In genomic region chr20:45341939-45342862, GRCh38 we compare ENCODE assay signal across 7 cellular contexts. TPM values are rescaled to one million over a fixed set of nuclear protein-coding genes. Genes with fewer than 3 reads are reported as not detected.
DNase-seq lines count a peak whose midpoint lies in the region; ATAC-seq and TF ChIP-seq lines count a peak whose summit lies in the region.

No MANE protein-coding gene starts in this region.

- H3K4me3 Mint-ChIP-seq in activated T-helper 2 cell treated with anti-CD3 and anti-CD28 coated beads, Interferon-gamma antibody, Interleukin-2, Interleukin-4, amounts not matched to agents 10 μg/mL and 5 μg/mL and 100 μg/mL, durations not matched to agents 14 hours and 24 hours and 36 hours (ENCODE audit: low read depth) = peak overlapping the region; percentile 5

- no peaks in the 10 kb centered on the region for H3K27me3 Mint-ChIP-seq in activated T-helper 2 cell treated with anti-CD3 and anti-CD28 coated beads, Interferon-gamma antibody, Interleukin-2, Interleukin-4, amounts not matched to agents 10 μg/mL and 5 μg/mL and 100 μg/mL, durations not matched to agents 14 hours and 24 hours and 36 hours (ENCODE audit: low read depth)

- H3K27me3 ChIP-seq in HUES64 (ENCODE audit: insufficient read depth, low read length) (no peaks in the 10 kb centered on the region), heart right ventricle (no peaks in the 10 kb centered on the region), psoas muscle (ENCODE audit: insufficient read depth in 3 of 3, low read length in 2 of 3) (no peaks in the 10 kb centered on the region)

- intact Hi-C loops in activated T-helper 2 cell treated with anti-CD3 and anti-CD28 coated beads, Interferon-gamma antibody, Interleukin-2, Interleukin-4, amounts not matched to agents 10 μg/mL and 5 μg/mL and 100 μg/mL, durations not matched to agents 14 hours and 24 hours and 36 hours (cut with micrococcal nuclease) = no loop called here
- intact Hi-C loops in heart right ventricle (cut with DNase I) = loop anchor here in 4 of 10 donors (1.0 to 2.0 kb wide), 2 partner anchors 16 to 17 kb away; no protein-coding TSS in a partner anchor
- intact Hi-C loops in psoas muscle (cut with DNase I) = loop anchor here in 1 of 2 donors (10.0 kb wide), 1 partner anchor 1137 kb away; no protein-coding TSS in a partner anchor

- WGBS in HUES64 = 6% methylated on average over 16 of the region's 16 CpGs
- 19 to 22% methylated on average over 16 of the region's 16 CpGs for WGBS in heart right ventricle, 2 donors
- WGBS in psoas muscle, 3 donors = 15 to 17% (median 17%) methylated on average over 16 of the region's 16 CpGs

- H3K9ac ChIP-seq in HUES64 (ENCODE audit: low read depth, low read length) = peak overlapping the region; percentile 72

- H3K4me1 ChIP-seq in HUES64 (ENCODE audit: insufficient read depth, low read length) = peaks cover 92% of the 10 kb centered on the region
- H3K4me1 ChIP-seq in heart right ventricle = peaks cover 11 to 100% (median 88%) of the 10 kb centered on the region in 9 donors
- H3K4me1 ChIP-seq in psoas muscle = peaks cover 79% of the 10 kb centered on the region

- H3K4me3 ChIP-seq in HUES64 (ENCODE audit: low read length) (peak overlapping the region; percentile 45), heart right ventricle (peak overlapping the region in 6 of 10 donors; percentile 9 to 33 (median 27)), psoas muscle (peak overlapping the region; percentile 79)

- H3K27ac ChIP-seq in HUES64 (ENCODE audit: low read depth, low read length) (peak overlapping the region; percentile 96), heart right ventricle (peak overlapping the region; percentile 83 to 97 (median 94)), psoas muscle (peak overlapping the region; percentile 94)

- H3K9me3 ChIP-seq in HUES64 (ENCODE audit: insufficient read depth, low read depth, low read length) (no peaks in the 10 kb centered on the region), heart right ventricle (no peaks in the 10 kb centered on the region), psoas muscle (no peaks in the 10 kb centered on the region)

- TF ChIP-seq CTCF in heart right ventricle (IDR thresholded peaks at IDR 0.05) (no peak), psoas muscle (IDR thresholded peaks at IDR 0.05) (no peak)

- peaks cover 72% of the 10 kb centered on the region for H3K36me3 Mint-ChIP-seq in activated T-helper 2 cell treated with anti-CD3 and anti-CD28 coated beads, Interferon-gamma antibody, Interleukin-2, Interleukin-4, amounts not matched to agents 10 μg/mL and 5 μg/mL and 100 μg/mL, durations not matched to agents 14 hours and 24 hours and 36 hours (ENCODE audit: low read depth)

- peak; percentile 69 to 86 (median 78) for ATAC-seq in heart right ventricle
- ATAC-seq in psoas muscle = peak; percentile 50 to 65 (median 58)

- DNase-seq in activated T-helper 2 cell treated with anti-CD3 and anti-CD28 coated beads, Interferon-gamma antibody, Interleukin-2, Interleukin-4, amounts not matched to agents 10 μg/mL and 5 μg/mL and 100 μg/mL, durations not matched to agents 14 hours and 24 hours and 36 hours (ENCODE audit: low spot score) = no peak
- DNase-seq in heart right ventricle (peak; percentile 63 to 79), psoas muscle (peak; percentile 73 to 83), activated T-cell treated with anti-CD3 and anti-CD28 coated beads for 4 hours (no peak), NCI-H2171 (lab: John Stamatoyannopoulos, UW) (no peak), CD1c-positive myeloid dendritic cell (ENCODE audit: extremely low spot score) (no peak)

- H3K9me3 Mint-ChIP-seq in activated T-helper 2 cell treated with anti-CD3 and anti-CD28 coated beads, Interferon-gamma antibody, Interleukin-2, Interleukin-4, amounts not matched to agents 10 μg/mL and 5 μg/mL and 100 μg/mL, durations not matched to agents 14 hours and 24 hours and 36 hours = no peaks in the 10 kb centered on the region

- H3K36me3 ChIP-seq in HUES64 (ENCODE audit: insufficient read depth, low read length) (peaks cover 8% of the 10 kb centered on the region; the same call in 1 of the 2 replicates), heart right ventricle (peaks cover 0 to 6% (median 0%) of the 10 kb centered on the region in 9 donors), psoas muscle (ENCODE audit: insufficient read depth in 1 of 2, low read depth in 1 of 2) (peaks cover 0 to 13% of the 10 kb centered on the region in 2 donors)

- H3K4me1 Mint-ChIP-seq in activated T-helper 2 cell treated with anti-CD3 and anti-CD28 coated beads, Interferon-gamma antibody, Interleukin-2, Interleukin-4, amounts not matched to agents 10 μg/mL and 5 μg/mL and 100 μg/mL, durations not matched to agents 14 hours and 24 hours and 36 hours (ENCODE audit: low read depth) = peaks cover 52% of the 10 kb centered on the region

- no peak overlapping the region for H3K27ac Mint-ChIP-seq in activated T-helper 2 cell treated with anti-CD3 and anti-CD28 coated beads, Interferon-gamma antibody, Interleukin-2, Interleukin-4, amounts not matched to agents 10 μg/mL and 5 μg/mL and 100 μg/mL, durations not matched to agents 14 hours and 24 hours and 36 hours

RNA-seq across cellular contexts. Expression of gene SDC4, which starts 6.0 kb away (rescaled TPM):
- 33.6 TPM for polyA plus RNA-seq in HUES64 (2013, experiment 1 of 2)
- 34.7 TPM for polyA plus RNA-seq in HUES64 (2013, experiment 2 of 2)
- total RNA-seq in activated T-helper 2 cell treated with anti-CD3 and anti-CD28 coated beads, Interferon-gamma antibody, Interleukin-2, Interleukin-4, amounts not matched to agents 10 μg/mL and 5 μg/mL and 100 μg/mL, durations not matched to agents 14 hours and 24 hours and 36 hours = 133 and 136 TPM in 2 replicates
- total RNA-seq in heart right ventricle = 100 to 1,000 TPM in 5 of 10 donors, 10 to 100 TPM in 5; 66.9 to 161 (median 102) TPM
- polyA plus RNA-seq in heart right ventricle = 10 to 100 TPM; 48.4 to 64.5 TPM
- total RNA-seq in psoas muscle = 100 to 1,000 TPM in 2 of 4 donors, 10 to 100 TPM in 2; 32.2 to 283 (median 161) TPM
- 100 to 1,000 TPM in 1 of 3 donors, 10 to 100 TPM in 2; 41.6 to 323 (median 63.9) TPM for polyA plus RNA-seq in psoas muscle

RNA-seq across cellular contexts. Expression of gene SYS1, which starts 20.8 kb away (rescaled TPM):
- polyA plus RNA-seq in HUES64 (2013, experiment 1 of 2) = 13.1 TPM
- 11.8 TPM for polyA plus RNA-seq in HUES64 (2013, experiment 2 of 2)
- 16.8 and 20.1 TPM in 2 replicates for total RNA-seq in activated T-helper 2 cell treated with anti-CD3 and anti-CD28 coated beads, Interferon-gamma antibody, Interleukin-2, Interleukin-4, amounts not matched to agents 10 μg/mL and 5 μg/mL and 100 μg/mL, durations not matched to agents 14 hours and 24 hours and 36 hours
- total RNA-seq in heart right ventricle (10 to 100 TPM; 13.9 to 27.9 (median 18.2) TPM), psoas muscle (10 to 100 TPM; 17.1 to 29.6 (median 22.9) TPM)
- polyA plus RNA-seq in heart right ventricle (10 to 100 TPM; 11.7 to 34.5 TPM), psoas muscle (10 to 100 TPM; 40.9 to 73.3 (median 58.1) TPM)

RNA-seq across cellular contexts. Expression of gene MATN4, which starts 34.1 kb away (rescaled TPM):
- 0.15 TPM for polyA plus RNA-seq in HUES64 (2013, experiment 1 of 2)
- polyA plus RNA-seq in HUES64 (2013, experiment 2 of 2) = not detected
- total RNA-seq in activated T-helper 2 cell treated with anti-CD3 and anti-CD28 coated beads, Interferon-gamma antibody, Interleukin-2, Interleukin-4, amounts not matched to agents 10 μg/mL and 5 μg/mL and 100 μg/mL, durations not matched to agents 14 hours and 24 hours and 36 hours = 0.39 and 0.64 TPM in 2 replicates
- under 1 TPM in 2 of 10 donors, not detected in 8; 0.24 to 0.28 TPM for total RNA-seq in heart right ventricle
- polyA plus RNA-seq in heart right ventricle = under 1 TPM in 1 of 2 donors, not detected in 1; 0.06 TPM
- total RNA-seq in psoas muscle = not detected
- polyA plus RNA-seq in psoas muscle = not detected

RNA-seq across cellular contexts. Expression of gene RBPJL, which starts 35.6 kb away (rescaled TPM):
- polyA plus RNA-seq in HUES64 (2013, experiment 1 of 2) = not detected
- polyA plus RNA-seq in HUES64 (2013, experiment 2 of 2) = not detected
- total RNA-seq in activated T-helper 2 cell treated with anti-CD3 and anti-CD28 coated beads, Interferon-gamma antibody, Interleukin-2, Interleukin-4, amounts not matched to agents 10 μg/mL and 5 μg/mL and 100 μg/mL, durations not matched to agents 14 hours and 24 hours and 36 hours = not detected in 2 replicates
- total RNA-seq in heart right ventricle (not detected), psoas muscle (under 1 TPM in 1 of 4 donors, not detected in 3; 0.22 TPM)
- polyA plus RNA-seq in heart right ventricle (under 1 TPM in 1 of 2 donors, not detected in 1; 0.06 TPM), psoas muscle (under 1 TPM in 2 of 3 donors, not detected in 1; 0.04 TPM)

RNA-seq across cellular contexts. Expression of gene TP53TG5, which starts 35.9 kb away (rescaled TPM):
- not detected for polyA plus RNA-seq in HUES64 (2013, experiment 1 of 2)
- polyA plus RNA-seq in HUES64 (2013, experiment 2 of 2) = not detected
- total RNA-seq in activated T-helper 2 cell treated with anti-CD3 and anti-CD28 coated beads, Interferon-gamma antibody, Interleukin-2, Interleukin-4, amounts not matched to agents 10 μg/mL and 5 μg/mL and 100 μg/mL, durations not matched to agents 14 hours and 24 hours and 36 hours = not detected in 2 replicates
- total RNA-seq in heart right ventricle = 1 to 10 TPM in 8 of 10 donors, under 1 TPM in 2; 0.59 to 2.4 (median 1.3) TPM
- polyA plus RNA-seq in heart right ventricle = 1 to 10 TPM in 1 of 2 donors, under 1 TPM in 1; 0.43 to 1.1 TPM
- total RNA-seq in psoas muscle = under 1 TPM in 2 of 4 donors, not detected in 2; 0.38 to 0.69 TPM
- 1 to 10 TPM in 1 of 3 donors, under 1 TPM in 2; 0.12 to 1.0 (median 0.16) TPM for polyA plus RNA-seq in psoas muscle

Comparison
In these comparisons a context has a peak if more than half of its experiments do, and no peak if none do; other contexts are left out.
1. H3K4me3 ChIP-seq: peak in every context shown above with its lines; median percentile 79 in psoas muscle; 45 in HUES64; 27 in heart right ventricle.
2. DNase-seq: peak in heart right ventricle (2 of 2) and psoas muscle (2 of 2); none in activated T-helper 2 cell treated with anti-CD3 and anti-CD28 coated beads, Interferon-gamma antibody, Interleukin-2, Interleukin-4, amounts not matched to agents 10 μg/mL and 5 μg/mL and 100 μg/mL, durations not matched to agents 14 hours and 24 hours and 36 hours (single experiment), activated T-cell treated with anti-CD3 and anti-CD28 coated beads for 4 hours (single experiment), NCI-H2171 (single experiment) and CD1c-positive myeloid dendritic cell (single experiment).
3. Peak in every context shown above with its lines, with median percentiles within 50 percentile points of each other: H3K27ac ChIP-seq.